10 cellular contexts compared by ENCODE assay signal in genomic region chr13:51502206-51502651, GRCh38. TPM values are rescaled to one million over a fixed set of nuclear protein-coding genes. Genes with fewer than 3 reads are reported as not detected.
DNase-seq lines count a peak whose midpoint lies in the region; ATAC-seq and TF ChIP-seq lines count a peak whose summit lies in the region.
"Had no signal": no experiment of that assay in that cellular context is flagged by ENCODE, and none has a peak within 500 bp of the region (broad histone marks: within the 10 kb centered on the region; RNA-seq: fewer than 3 reads in every experiment).

No MANE protein-coding gene starts in this region.

- in situ Hi-C loops in KBM-7 (cut with MboI; ENCODE audit: low pct_unique_long_range_greater_than_20kb, low sequenced_read_pairs) = no loop called here

- peak; percentile 75 for DNase-seq in EL
- no peak for DNase-seq in progenitor cell of endocrine pancreas (ENCODE audit: low spot score, unreplicated experiment)
- no peak for DNase-seq in KBM-7
- no peak for DNase-seq in NCI-H1105 treated with DMSO at 0.1 percent for 48 hours (lab: John Stamatoyannopoulos, UW)
- no peak for DNase-seq in ecto neural progenitor cell (ENCODE audit: low spot score)
- DNase-seq: DND-41; NK-92 treated with Interleukin-12 subunit alpha and Interleukin-12 subunit beta, amount 100 ng/mL, for 24 hours had no signal

- no peak overlapping the region for H3K4me3 Mint-ChIP-seq in activated naive CD8-positive, alpha-beta T cell
- H3K4me3 Mint-ChIP-seq in progenitor cell of endocrine pancreas (ENCODE audit: low read depth) = no peak overlapping the region

- ATAC-seq in GM19351 (IDR thresholded peaks at IDR 0.05; ENCODE audit: unreplicated experiment) (peak; percentile 97), HG03064 (IDR thresholded peaks at IDR 0.05; ENCODE audit: low read depth, unreplicated experiment) (peak; percentile 88)

- H3K4me1 Mint-ChIP-seq in activated naive CD8-positive, alpha-beta T cell (ENCODE audit: low read depth) = peaks cover 11% of the 10 kb centered on the region
- H3K4me1 Mint-ChIP-seq in progenitor cell of endocrine pancreas (ENCODE audit: low read depth) = no peaks in the 10 kb centered on the region

- TF ChIP-seq CTCF in progenitor cell of endocrine pancreas (IDR thresholded peaks at IDR 0.05; ENCODE audit: unreplicated experiment) = no peak

- H3K27ac Mint-ChIP-seq in activated naive CD8-positive, alpha-beta T cell = peak overlapping the region; percentile 58
- H3K27ac Mint-ChIP-seq in progenitor cell of endocrine pancreas = no peak overlapping the region

- no peaks in the 10 kb centered on the region for H3K9me3 Mint-ChIP-seq in activated naive CD8-positive, alpha-beta T cell (ENCODE audit: low read depth)
- H3K9me3 Mint-ChIP-seq in progenitor cell of endocrine pancreas (ENCODE audit: low read depth) = no peaks in the 10 kb centered on the region

- H3K27me3 Mint-ChIP-seq in activated naive CD8-positive, alpha-beta T cell = no peaks in the 10 kb centered on the region
- H3K27me3 Mint-ChIP-seq in progenitor cell of endocrine pancreas = peaks cover 3% of the 10 kb centered on the region

- no peaks in the 10 kb centered on the region for H3K36me3 Mint-ChIP-seq in activated naive CD8-positive, alpha-beta T cell
- no peaks in the 10 kb centered on the region for H3K36me3 Mint-ChIP-seq in progenitor cell of endocrine pancreas (ENCODE audit: insufficient read depth)

RNA-seq across cellular contexts. Expression of gene INTS6, which starts 49.4 kb away (rescaled TPM):
- 41.4 and 48.8 TPM in 2 replicates for total RNA-seq in progenitor cell of endocrine pancreas
